In the genomic region with DNA sequence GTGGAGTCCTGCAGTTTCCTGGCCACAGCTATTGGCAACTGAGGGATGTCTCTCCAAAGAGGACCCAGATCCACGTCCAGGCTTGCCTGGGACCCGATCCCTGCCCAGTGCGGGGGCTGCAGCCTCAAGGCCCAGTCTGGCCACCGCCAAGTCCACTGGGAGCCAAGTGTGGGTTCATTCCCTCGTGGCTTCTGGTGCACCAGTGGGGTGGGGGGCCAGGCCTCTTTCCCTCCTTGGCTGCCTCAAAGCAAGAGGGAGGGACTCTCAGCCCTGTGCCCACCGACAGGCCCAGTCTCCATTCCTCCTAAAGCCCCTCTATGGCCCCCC, we compare ENCODE assay signal across 18 cellular contexts. TPM values are rescaled to one million over a fixed set of nuclear protein-coding genes. Genes with fewer than 3 reads are reported as not detected.
DNase-seq lines count a peak whose midpoint lies in the region; ATAC-seq and TF ChIP-seq lines count a peak whose summit lies in the region.
"Had no signal": no experiment of that assay in that cellular context is flagged by ENCODE, and none has a peak within 500 bp of the region (broad histone marks: within the 10 kb centered on the region; RNA-seq: fewer than 3 reads in every experiment).

No MANE protein-coding gene starts in this region.

- H3K27ac ChIP-seq in HUES64 (ENCODE audit: low read depth, low read length): peak overlapping the region; percentile 35; the same call in 1 of the 2 replicates
- H3K27ac ChIP-seq in body of pancreas: peak overlapping the region; percentile 99 to 100 (median 100)

- no peak overlapping the region for H3K4me3 Mint-ChIP-seq in type B pancreatic cell
- H3K4me3 Mint-ChIP-seq: nephron progenitor cell had no signal

- no peaks in the 10 kb centered on the region for H3K27me3 ChIP-seq in HUES64 (ENCODE audit: insufficient read depth, low read length)
- H3K27me3 ChIP-seq in body of pancreas: no peaks in the 10 kb centered on the region
- no peaks in the 10 kb centered on the region for H3K27me3 ChIP-seq in mucosa of stomach (ENCODE audit: control insufficient read depth, insufficient read depth, low read length)

- H3K4me1 ChIP-seq in HUES64 (ENCODE audit: insufficient read depth, low read length) (peaks cover 8% of the 10 kb centered on the region; the same call in 1 of the 2 replicates), body of pancreas (peaks cover 67% of the 10 kb centered on the region), mucosa of stomach (ENCODE audit: control insufficient read depth, insufficient read depth, low read length) (peaks cover 67% of the 10 kb centered on the region)

- no peak for ATAC-seq in body of pancreas
- ATAC-seq: activated CD4-positive, CD25-positive, alpha-beta regulatory T cell treated with anti-CD3 and anti-CD28 coated beads, Interleukin-2, amount 50 U/mL, for 24 hours had no signal

- no peak overlapping the region for H3K4me3 ChIP-seq in HUES64 (ENCODE audit: low read length)
- H3K4me3 ChIP-seq in body of pancreas: peak overlapping the region in 1 of 2 donors; percentile 17
- peak overlapping the region; percentile 42 for H3K4me3 ChIP-seq in mucosa of stomach (ENCODE audit: low read length)

- H3K27ac Mint-ChIP-seq in type B pancreatic cell: peak overlapping the region; percentile 77
- H3K27ac Mint-ChIP-seq: nephron progenitor cell had no signal

- H3K9me3 Mint-ChIP-seq in type B pancreatic cell: no peaks in the 10 kb centered on the region
- H3K9me3 Mint-ChIP-seq: nephron progenitor cell had no signal

- TF ChIP-seq CTCF in body of pancreas (IDR thresholded peaks at IDR 0.05): no peak
- no peak for TF ChIP-seq CTCF in type B pancreatic cell (conservative IDR thresholded peaks at IDR 0.05)

- no peaks in the 10 kb centered on the region for H3K36me3 ChIP-seq in HUES64 (ENCODE audit: insufficient read depth, low read length)
- H3K36me3 ChIP-seq in body of pancreas (replicated peaks in 1 of 2; ENCODE audit: insufficient read depth in 1 of 2, low read depth in 2 of 2): no peaks in the 10 kb centered on the region
- H3K36me3 ChIP-seq in mucosa of stomach (ENCODE audit: control insufficient read depth, insufficient read depth, low read length): no peaks in the 10 kb centered on the region

- DNase-seq in body of pancreas: no peak
- DNase-seq in type B pancreatic cell (ENCODE audit: extremely low spot score, unreplicated experiment): no peak
- DNase-seq in NCI-H2227 treated with DMSO at 0.1 percent for 48 hours (lab: John Stamatoyannopoulos, UW): no peak
- no peak for DNase-seq in NCI-H510A (lab: John Stamatoyannopoulos, UW)
- no peak for DNase-seq in SW480 (ENCODE audit: low spot score)
- DNase-seq: activated gamma-delta T cell treated with Interleukin-2 at 50 U/mL for 16 hours; activated T-cell treated with anti-CD3 and anti-CD28 coated beads, Interleukin-2, amount 50 U/mL, for 1 hour; cortex of kidney; GF-D8; midbrain; NCI-H1092 treated with DMSO at 0.1 percent for 48 hours; NCI-H2029 treated with DMSO at 0.1 percent for 48 hours; NCI-H446 treated with DMSO at 0.1 percent for 48 hours; nephron progenitor cell; posterior cingulate gyrus had no signal

- peaks cover 15% of the 10 kb centered on the region for H3K4me1 Mint-ChIP-seq in type B pancreatic cell (ENCODE audit: unreplicated experiment)

- H3K36me3 Mint-ChIP-seq in type B pancreatic cell: no peaks in the 10 kb centered on the region

- intact Hi-C loops in body of pancreas (cut with DNase I): no loop called here

- H3K9me3 ChIP-seq in HUES64 (ENCODE audit: insufficient read depth, low read depth, low read length) (no peaks in the 10 kb centered on the region), body of pancreas (no peaks in the 10 kb centered on the region), mucosa of stomach (ENCODE audit: control insufficient read depth, low read length) (no peaks in the 10 kb centered on the region)

- 65% methylated on average over 6 of the region's 6 CpGs for WGBS in HUES64
- 72% methylated on average over 6 of the region's 6 CpGs; no CpG with 5 or more reads in 1 of the 2 donors for WGBS in body of pancreas, 2 donors

- H3K9ac ChIP-seq in HUES64 (ENCODE audit: low read depth, low read length) (no peak overlapping the region), mucosa of stomach (ENCODE audit: low read length) (peak overlapping the region; percentile 90)

- no peak for TF ChIP-seq POLR2A in body of pancreas (IDR thresholded peaks at IDR 0.05)

- H3K27me3 Mint-ChIP-seq in type B pancreatic cell: no peaks in the 10 kb centered on the region

RNA-seq across cellular contexts. Expression of gene PIM3, which starts 13.3 kb away (rescaled TPM):
- 12.5 TPM for polyA plus RNA-seq in HUES64 (2013, experiment 1 of 2)
- 14.9 TPM for polyA plus RNA-seq in HUES64 (2013, experiment 2 of 2)
- 10 to 100 TPM; 57.3 to 98.9 TPM for total RNA-seq in body of pancreas
- total RNA-seq in type B pancreatic cell (ENCODE audit: low replicate concordance): 36.7 and 58.6 TPM in 2 replicates

RNA-seq across cellular contexts. Expression of gene CRELD2, which starts 28.8 kb away (rescaled TPM):
- polyA plus RNA-seq in HUES64 (2013, experiment 1 of 2): 26.5 TPM
- 22.8 TPM for polyA plus RNA-seq in HUES64 (2013, experiment 2 of 2)
- 100 to 1,000 TPM in 1 of 2 donors, 10 to 100 TPM in 1; 73.9 to 201 TPM for total RNA-seq in body of pancreas
- 45.2 and 55.8 TPM in 2 replicates for total RNA-seq in type B pancreatic cell (ENCODE audit: low replicate concordance)

RNA-seq across cellular contexts. Expression of gene ALG12, which starts 29.0 kb away (rescaled TPM):
- 13.5 TPM for polyA plus RNA-seq in HUES64 (2013, experiment 1 of 2)
- polyA plus RNA-seq in HUES64 (2013, experiment 2 of 2): 15.2 TPM
- total RNA-seq in body of pancreas (10 to 100 TPM; 16.2 to 17.9 TPM), type B pancreatic cell (ENCODE audit: low replicate concordance) (30.0 and 37.6 TPM in 2 replicates)
